2 cellular contexts compared by ENCODE assay signal in the genomic region with DNA sequence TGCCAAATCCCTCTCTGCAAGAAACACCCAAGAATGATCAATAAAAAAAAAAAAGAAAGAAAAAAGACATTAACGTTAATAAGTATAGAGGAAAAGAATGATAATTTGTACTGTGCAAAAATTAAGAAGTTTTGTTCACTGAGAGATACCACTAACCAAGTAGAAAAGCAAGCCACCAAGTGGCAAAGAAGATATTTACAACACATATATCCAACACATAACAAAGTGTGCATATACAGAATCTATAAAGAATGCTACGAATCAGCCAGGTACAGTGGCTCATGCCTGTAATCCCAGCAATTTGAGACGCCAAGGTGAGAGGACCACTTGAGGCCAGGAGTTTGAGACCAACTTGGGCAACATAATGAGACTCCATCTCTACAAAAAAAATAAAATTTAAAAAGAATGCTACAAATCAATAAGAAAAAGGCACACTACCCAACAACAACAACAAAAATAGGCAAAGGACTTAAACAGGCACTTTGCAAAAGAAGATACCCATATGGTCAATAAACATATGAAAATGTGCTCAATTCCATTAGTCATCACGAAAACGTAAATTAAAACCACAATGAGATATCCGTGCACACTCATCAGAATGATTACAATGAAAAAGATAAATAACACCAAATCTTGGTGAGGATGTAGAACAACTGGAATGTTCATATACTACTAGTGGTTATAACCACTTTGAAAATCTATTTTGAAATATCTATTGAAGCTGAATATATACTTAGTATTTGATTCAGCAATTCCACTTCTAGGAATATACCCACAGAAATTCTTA.
TF ChIP-seq lines count a peak whose summit lies in the region.

No MANE protein-coding gene starts in this region.

TF ChIP-seq in A549, 52 proteins besides CTCF, POLR2A, EP300 and RAD21 (continued from another document):
- TF ChIP-seq HOXA7 (CRISPR knock-in tag; IDR thresholded peaks at IDR 0.05) = no peak
- TF ChIP-seq, protein P1, sequence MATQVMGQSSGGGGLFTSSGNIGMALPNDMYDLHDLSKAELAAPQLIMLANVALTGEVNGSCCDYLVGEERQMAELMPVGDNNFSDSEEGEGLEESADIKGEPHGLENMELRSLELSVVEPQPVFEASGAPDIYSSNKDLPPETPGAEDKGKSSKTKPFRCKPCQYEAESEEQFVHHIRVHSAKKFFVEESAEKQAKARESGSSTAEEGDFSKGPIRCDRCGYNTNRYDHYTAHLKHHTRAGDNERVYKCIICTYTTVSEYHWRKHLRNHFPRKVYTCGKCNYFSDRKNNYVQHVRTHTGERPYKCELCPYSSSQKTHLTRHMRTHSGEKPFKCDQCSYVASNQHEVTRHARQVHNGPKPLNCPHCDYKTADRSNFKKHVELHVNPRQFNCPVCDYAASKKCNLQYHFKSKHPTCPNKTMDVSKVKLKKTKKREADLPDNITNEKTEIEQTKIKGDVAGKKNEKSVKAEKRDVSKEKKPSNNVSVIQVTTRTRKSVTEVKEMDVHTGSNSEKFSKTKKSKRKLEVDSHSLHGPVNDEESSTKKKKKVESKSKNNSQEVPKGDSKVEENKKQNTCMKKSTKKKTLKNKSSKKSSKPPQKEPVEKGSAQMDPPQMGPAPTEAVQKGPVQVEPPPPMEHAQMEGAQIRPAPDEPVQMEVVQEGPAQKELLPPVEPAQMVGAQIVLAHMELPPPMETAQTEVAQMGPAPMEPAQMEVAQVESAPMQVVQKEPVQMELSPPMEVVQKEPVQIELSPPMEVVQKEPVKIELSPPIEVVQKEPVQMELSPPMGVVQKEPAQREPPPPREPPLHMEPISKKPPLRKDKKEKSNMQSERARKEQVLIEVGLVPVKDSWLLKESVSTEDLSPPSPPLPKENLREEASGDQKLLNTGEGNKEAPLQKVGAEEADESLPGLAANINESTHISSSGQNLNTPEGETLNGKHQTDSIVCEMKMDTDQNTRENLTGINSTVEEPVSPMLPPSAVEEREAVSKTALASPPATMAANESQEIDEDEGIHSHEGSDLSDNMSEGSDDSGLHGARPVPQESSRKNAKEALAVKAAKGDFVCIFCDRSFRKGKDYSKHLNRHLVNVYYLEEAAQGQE (IDR thresholded peaks at IDR 0.05) = no peak
- TF ChIP-seq CBX2 (IDR thresholded peaks at IDR 0.05; ENCODE audit: borderline replicate concordance, low read depth) = no peak
- TF ChIP-seq FOXS1 (CRISPR knock-in tag; IDR thresholded peaks at IDR 0.05) = no peak
- TF ChIP-seq ZC3H11A (IDR thresholded peaks at IDR 0.05) = no peak
- TF ChIP-seq, protein P2, sequence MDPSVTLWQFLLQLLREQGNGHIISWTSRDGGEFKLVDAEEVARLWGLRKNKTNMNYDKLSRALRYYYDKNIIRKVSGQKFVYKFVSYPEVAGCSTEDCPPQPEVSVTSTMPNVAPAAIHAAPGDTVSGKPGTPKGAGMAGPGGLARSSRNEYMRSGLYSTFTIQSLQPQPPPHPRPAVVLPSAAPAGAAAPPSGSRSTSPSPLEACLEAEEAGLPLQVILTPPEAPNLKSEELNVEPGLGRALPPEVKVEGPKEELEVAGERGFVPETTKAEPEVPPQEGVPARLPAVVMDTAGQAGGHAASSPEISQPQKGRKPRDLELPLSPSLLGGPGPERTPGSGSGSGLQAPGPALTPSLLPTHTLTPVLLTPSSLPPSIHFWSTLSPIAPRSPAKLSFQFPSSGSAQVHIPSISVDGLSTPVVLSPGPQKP (IDR thresholded peaks at IDR 0.05; ENCODE audit: low read depth, low read length) = no peak

TF ChIP-seq in WTC11, 78 proteins besides CTCF, POLR2A, EP300 and RAD21 (continued from another document):
- TF ChIP-seq NR1H2 (CRISPR knock-in tag; IDR thresholded peaks at IDR 0.05) = no peak
